8 cellular contexts compared by ENCODE assay signal in the genomic region with DNA sequence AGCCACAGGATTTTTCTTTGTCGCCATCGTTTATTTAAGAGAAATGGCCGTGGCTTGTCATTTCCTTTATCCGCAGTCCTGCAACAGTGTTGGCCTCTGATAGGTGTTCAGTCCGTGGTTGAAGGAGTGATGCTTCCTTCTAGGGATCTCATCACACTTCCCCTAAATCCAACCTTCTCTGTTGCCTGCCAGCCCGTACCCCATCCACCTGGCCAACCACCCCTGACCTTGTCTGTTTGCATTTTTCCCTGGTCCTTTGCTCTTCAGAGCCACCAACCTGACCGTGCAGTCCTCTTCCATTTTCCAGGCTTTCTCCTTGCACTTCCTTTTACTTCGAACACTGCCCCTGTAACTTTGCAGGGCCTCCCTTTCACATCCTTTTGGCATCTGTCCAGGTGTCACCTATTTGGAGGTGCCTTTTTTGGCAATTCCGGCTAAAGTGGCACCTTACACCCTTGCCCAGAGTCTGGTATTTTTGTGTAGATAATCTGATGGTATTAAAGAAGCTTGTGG.
A peak's percentile ranks its signal among the peaks of the same experiment; 100 is the strongest.
DNase-seq lines count a peak whose midpoint lies in the region; ATAC-seq lines count a peak whose summit lies in the region.

No MANE protein-coding gene starts in this region.

- peak; percentile 42 for DNase-seq in NCI-H2196 (lab: John Stamatoyannopoulos, UW; ENCODE audit: unreplicated experiment)
- DNase-seq in NCI-H2196 treated with DMSO at 0.1 percent for 48 hours (lab: John Stamatoyannopoulos, UW; ENCODE audit: unreplicated experiment): no peak
- DNase-seq in KBM-7: peak; percentile 57
- DNase-seq in activated T-cell treated with anti-CD3 and anti-CD28 coated beads, Interleukin-2, amount 50 U/mL, for 24 hours: peak; percentile 41
- DNase-seq in superior temporal gyrus (ENCODE audit: extremely low spot score): peak; percentile 17

- no peak overlapping the region for H3K27ac Mint-ChIP-seq in activated T-cell treated with anti-CD3 and anti-CD28 coated beads, Interleukin-2, amount 50 U/mL, for 24 hours

- in situ Hi-C loops in KBM-7 (cut with MboI; ENCODE audit: low pct_unique_long_range_greater_than_20kb, low sequenced_read_pairs): no loop called here

- peaks cover 12% of the 10 kb centered on the region for H3K9me3 Mint-ChIP-seq in activated T-cell treated with anti-CD3 and anti-CD28 coated beads, Interleukin-2, amount 50 U/mL, for 24 hours

- no peaks in the 10 kb centered on the region for H3K27me3 Mint-ChIP-seq in activated T-cell treated with anti-CD3 and anti-CD28 coated beads, Interleukin-2, amount 50 U/mL, for 24 hours

- peaks cover 66% of the 10 kb centered on the region for H3K36me3 Mint-ChIP-seq in activated T-cell treated with anti-CD3 and anti-CD28 coated beads, Interleukin-2, amount 50 U/mL, for 24 hours (ENCODE audit: low read depth)

- H3K4me3 Mint-ChIP-seq in activated T-cell treated with anti-CD3 and anti-CD28 coated beads, Interleukin-2, amount 50 U/mL, for 24 hours: no peak overlapping the region

- no peak for ATAC-seq in GM21390 (IDR thresholded peaks at IDR 0.05; ENCODE audit: unreplicated experiment)
- ATAC-seq in GM18519 (IDR thresholded peaks at IDR 0.05; ENCODE audit: low FRiP score, unreplicated experiment): no peak

- H3K4me3 ChIP-seq in iPS-11a (ENCODE audit: low read depth, low read length): peak overlapping the region; percentile 98

- H3K4me1 Mint-ChIP-seq in activated T-cell treated with anti-CD3 and anti-CD28 coated beads, Interleukin-2, amount 50 U/mL, for 24 hours (ENCODE audit: low read depth): peaks cover 40% of the 10 kb centered on the region
